36 cellular contexts compared by ENCODE assay signal in the genomic region with DNA sequence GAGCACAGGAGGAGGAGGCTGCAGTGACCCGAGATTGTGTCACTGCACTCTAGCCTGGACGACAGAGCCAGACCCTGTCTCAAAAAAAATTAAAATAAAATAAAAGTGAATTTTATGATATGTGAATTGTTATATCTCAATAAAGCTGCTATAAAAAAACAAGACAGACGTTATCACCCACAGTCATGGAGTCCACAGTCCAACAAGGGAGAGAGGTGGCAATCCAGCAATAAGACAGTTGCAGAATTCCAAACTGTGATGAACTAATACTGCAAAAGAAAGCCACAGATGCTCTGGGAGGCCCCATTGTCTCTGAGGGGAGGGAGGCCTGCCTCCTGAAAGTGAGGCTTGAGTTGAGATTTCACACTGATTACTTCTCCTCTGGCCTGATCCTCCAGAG. TPM values are rescaled to one million over a fixed set of nuclear protein-coding genes. Genes with fewer than 3 reads are reported as not detected.
"Had no signal": no experiment of that assay in that cellular context is flagged by ENCODE, and none has a peak within 500 bp of the region (broad histone marks: within the 10 kb centered on the region; RNA-seq: fewer than 3 reads in every experiment).

No MANE protein-coding gene starts in this region.

- ATAC-seq: activated CD4-positive, CD25-positive, alpha-beta regulatory T cell treated with anti-CD3 and anti-CD28 coated beads, Interleukin-2, amount 50 U/mL, for 24 hours; activated CD8-positive, alpha-beta T cell treated with anti-CD3 and anti-CD28 coated beads for 36 hours; activated T-cell treated with anti-CD3 and anti-CD28 coated beads, Interleukin-2, amount 50 U/mL, for 4 hours; activated T-helper 17 cell treated with anti-CD3 and anti-CD28 coated beads, Interleukin-2, amount 50 U/mL, for 72 hours; effector memory CD8-positive, alpha-beta T cell; foreskin keratinocyte; gastrocnemius medialis; T-helper 17 cell had no signal

- FAIRE-seq: astrocyte, bronchial epithelial cell had no signal

- H3K9me3 ChIP-seq: esophagus muscularis mucosa, gastrocnemius medialis had no signal

- DNase-seq: activated B cell treated with CpG ODN at 0.5 μM for 24 hours; activated CD4-positive, alpha-beta T cell treated with anti-CD3 and anti-CD28 coated beads for 48 hours; activated CD4-positive, alpha-beta T cell treated with anti-CD3 and anti-CD28 coated beads, Interleukin-2, amount 50 U/mL, for 1 hour; activated CD4-positive, alpha-beta T cell treated with anti-CD3 and anti-CD28 coated beads, Interleukin-2, amount 50 U/mL, for 48 hours; activated CD8-positive, alpha-beta memory T cell treated with anti-CD3 and anti-CD28 coated beads for 24 hours; activated CD8-positive, alpha-beta T cell treated with anti-CD3 and anti-CD28 coated beads for 36 hours; activated effector memory CD4-positive, alpha-beta T cell treated with Interleukin-2 at 50 U/mL for 16 hours; activated gamma-delta T cell treated with Interleukin-2 at 50 U/mL for 16 hours; activated naive CD4-positive, alpha-beta T cell treated with anti-CD3 and anti-CD28 coated beads, Interleukin-2, amount 50 U/mL, for 16 hours; activated naive CD4-positive, alpha-beta T cell treated with Interleukin-2 at 50 U/mL for 16 hours; activated T-cell treated with anti-CD3 and anti-CD28 coated beads, Interleukin-2, amount 50 U/mL, for 4 hours; amniotic stem cell; anterior cingulate cortex; brain microvascular endothelial cell; cortex of kidney; dermis blood vessel endothelial cell; effector CD4-positive, alpha-beta T cell; effector memory CD8-positive, alpha-beta T cell; erythroblast; foreskin keratinocyte; gastrocnemius medialis; T-helper 1 cell; T-helper 17 cell; T1000; WERI-Rb-1 had no signal

- H3K9me3 Mint-ChIP-seq: activated B cell treated with CpG ODN at 0.5 μM for 24 hours; activated CD8-positive, alpha-beta T cell treated with anti-CD3 and anti-CD28 coated beads for 36 hours; activated T-cell treated with anti-CD3 and anti-CD28 coated beads, Interleukin-2, amount 50 U/mL, for 4 hours; activated T-helper 17 cell treated with anti-CD3 and anti-CD28 coated beads, Interleukin-2, amount 50 U/mL, for 72 hours; central memory CD8-positive, alpha-beta T cell; effector memory CD8-positive, alpha-beta T cell; T-helper 2 cell treated with Interferon-gamma antibody and Interleukin-4, amounts not matched to agents 5 μg/mL and 100 μg/mL, for 36 hours had no signal

- H3K4me3 ChIP-seq: esophagus muscularis mucosa, gastrocnemius medialis had no signal

- H3K36me3 ChIP-seq: gastrocnemius medialis, WERI-Rb-1 had no signal

- H3K27ac ChIP-seq: brain microvascular endothelial cell, esophagus muscularis mucosa, foreskin keratinocyte, gastrocnemius medialis, WERI-Rb-1 had no signal

- H3K4me3 Mint-ChIP-seq: activated B cell treated with CpG ODN at 0.5 μM for 24 hours; activated CD8-positive, alpha-beta T cell treated with anti-CD3 and anti-CD28 coated beads for 36 hours; activated naive CD8-positive, alpha-beta T cell; activated T-cell treated with anti-CD3 and anti-CD28 coated beads, Interleukin-2, amount 50 U/mL, for 4 hours; activated T-helper 17 cell treated with anti-CD3 and anti-CD28 coated beads, Interleukin-2, amount 50 U/mL, for 72 hours; central memory CD8-positive, alpha-beta T cell; effector memory CD8-positive, alpha-beta T cell; T-helper 17 cell; T-helper 2 cell treated with Interferon-gamma antibody and Interleukin-4, amounts not matched to agents 5 μg/mL and 100 μg/mL, for 36 hours had no signal

- H3K36me3 Mint-ChIP-seq: activated naive CD8-positive, alpha-beta T cell had no signal

- H3K27ac Mint-ChIP-seq: activated B cell treated with CpG ODN at 0.5 μM for 24 hours; activated CD8-positive, alpha-beta T cell treated with anti-CD3 and anti-CD28 coated beads for 36 hours; activated naive CD8-positive, alpha-beta T cell; activated T-helper 17 cell treated with anti-CD3 and anti-CD28 coated beads, Interleukin-2, amount 50 U/mL, for 72 hours; effector memory CD8-positive, alpha-beta T cell; T-helper 17 cell; T-helper 2 cell treated with Interferon-gamma antibody and Interleukin-4, amounts not matched to agents 5 μg/mL and 100 μg/mL, for 36 hours had no signal

- H3K27me3 ChIP-seq: brain microvascular endothelial cell, esophagus muscularis mucosa, foreskin keratinocyte, gastrocnemius medialis had no signal

- H3K4me1 ChIP-seq: foreskin keratinocyte had no signal

- H3K27me3 Mint-ChIP-seq: activated CD8-positive, alpha-beta T cell treated with anti-CD3 and anti-CD28 coated beads for 36 hours; activated naive CD8-positive, alpha-beta T cell had no signal

- H3K4me1 Mint-ChIP-seq: activated B cell treated with CpG ODN at 0.5 μM for 24 hours; activated T-helper 17 cell treated with anti-CD3 and anti-CD28 coated beads, Interleukin-2, amount 50 U/mL, for 72 hours; central memory CD8-positive, alpha-beta T cell had no signal

RNA-seq across cellular contexts. Expression of a gene that starts 28.1 kb away (rescaled TPM):
- total RNA-seq: activated CD8-positive, alpha-beta T cell treated with anti-CD3 and anti-CD28 coated beads for 36 hours; activated T-helper 17 cell treated with anti-CD3 and anti-CD28 coated beads, Interleukin-2, amount 50 U/mL, for 72 hours had no signal

RNA-seq across cellular contexts. Expression of a gene that starts 55.0 kb away (rescaled TPM):
- total RNA-seq: activated B cell treated with CpG ODN at 0.5 μM for 24 hours; activated CD8-positive, alpha-beta T cell treated with anti-CD3 and anti-CD28 coated beads for 36 hours; activated T-cell treated with anti-CD3 and anti-CD28 coated beads, Interleukin-2, amount 50 U/mL, for 4 hours; astrocyte; bronchial epithelial cell; cardiac septum; cerebellum; dermis blood vessel endothelial cell; esophagus muscularis mucosa; foreskin keratinocyte; gastrocnemius medialis; T-helper 17 cell had no signal
- polyA plus RNA-seq: adipose tissue had no signal
